8 cellular contexts compared by ENCODE assay signal in genomic region chr16:57167951-57168350, GRCh38.
DNase-seq lines count a peak whose midpoint lies in the region; ATAC-seq, FAIRE-seq and TF ChIP-seq lines count a peak whose summit lies in the region.

No MANE protein-coding gene starts in this region.

- no peak overlapping the region for H3K4me3 Mint-ChIP-seq in stimulated activated naive CD8-positive, alpha-beta T cell treated with anti-CD3 and anti-CD28 coated beads, Interleukin-15, amount 100 ng/mL, for 72 hours

- H3K4me3 ChIP-seq in DOHH2 (ENCODE audit: low read length): no peak overlapping the region
- H3K4me3 ChIP-seq in astrocyte of the cerebellum (ENCODE audit: low read depth, low read length): no peak overlapping the region

- no peaks in the 10 kb centered on the region for H3K9me3 Mint-ChIP-seq in stimulated activated naive CD8-positive, alpha-beta T cell treated with anti-CD3 and anti-CD28 coated beads, Interleukin-15, amount 100 ng/mL, for 72 hours

- no peak overlapping the region for H3K27ac ChIP-seq in DOHH2 (ENCODE audit: low read depth, low read length)

- peak; percentile 67 for TF ChIP-seq CTCF in DOHH2 (IDR thresholded peaks at IDR 0.05; ENCODE audit: low read depth, low read length, poor library complexity, severe bottlenecking)
- TF ChIP-seq CTCF in astrocyte of the cerebellum (IDR thresholded peaks at IDR 0.05; ENCODE audit: low read depth, low read length, missing control alignments): peak; percentile 70

- no peaks in the 10 kb centered on the region for H3K27me3 ChIP-seq in DOHH2 (ENCODE audit: control insufficient read depth, low read length)

- no peaks in the 10 kb centered on the region for H3K9me3 ChIP-seq in DOHH2 (ENCODE audit: control insufficient read depth, insufficient read depth, low read length)

- DNase-seq in NCI-H1694 (lab: John Stamatoyannopoulos, UW): peak; percentile 1
- DNase-seq in astrocyte of the cerebellum (ENCODE audit: low read depth): peak; percentile 70
- DNase-seq in hippocampal formation (lab: John Stamatoyannopoulos, UW): peak; percentile 20 to 81
- DNase-seq in stimulated activated naive CD8-positive, alpha-beta T cell treated with anti-CD3 and anti-CD28 coated beads, Interleukin-15, amount 100 ng/mL, for 72 hours: peak in 1 of 2 donors; percentile 25
- DNase-seq in GOT3 (lab: John Stamatoyannopoulos, UW): no peak
- no peak for DNase-seq in GM19238 (ENCODE audit: insufficient read length, low spot score)

- H3K4me1 Mint-ChIP-seq in stimulated activated naive CD8-positive, alpha-beta T cell treated with anti-CD3 and anti-CD28 coated beads, Interleukin-15, amount 100 ng/mL, for 72 hours: peaks cover 5% of the 10 kb centered on the region

- no peaks in the 10 kb centered on the region for H3K79me2 ChIP-seq in DOHH2 (ENCODE audit: control insufficient read depth, low read length)

- peak; percentile 52 for FAIRE-seq in A204.1 (lab: Jason Lieb, UNC)

- H3K27me3 Mint-ChIP-seq in stimulated activated naive CD8-positive, alpha-beta T cell treated with anti-CD3 and anti-CD28 coated beads, Interleukin-15, amount 100 ng/mL, for 72 hours: no peaks in the 10 kb centered on the region

- in situ Hi-C loops in astrocyte of the cerebellum (cut with HindIII; ENCODE audit: low sequenced_read_pairs): loop anchor here (10.0 kb wide), 1 partner anchor 93 kb away; no protein-coding TSS in a partner anchor

- no peak overlapping the region for H3K27ac Mint-ChIP-seq in stimulated activated naive CD8-positive, alpha-beta T cell treated with anti-CD3 and anti-CD28 coated beads, Interleukin-15, amount 100 ng/mL, for 72 hours

- H3K4me2 ChIP-seq in DOHH2 (ENCODE audit: low read length): no peak overlapping the region

- H3F3A ChIP-seq in DOHH2 (ENCODE audit: control insufficient read depth, insufficient read depth): no peaks in the 10 kb centered on the region; the same call in 1 of the 2 replicates

- peaks cover 83% of the 10 kb centered on the region for H3K36me3 ChIP-seq in DOHH2 (ENCODE audit: control insufficient read depth, low read length)

- H3K9me2 ChIP-seq in DOHH2 (replicated peaks; ENCODE audit: control insufficient read depth, low read length): no peaks in the 10 kb centered on the region

- ATAC-seq in stimulated activated naive CD8-positive, alpha-beta T cell treated with anti-CD3 and anti-CD28 coated beads, Interleukin-15, amount 100 ng/mL, for 72 hours: peak; percentile 87

- H4K20me1 ChIP-seq in DOHH2 (ENCODE audit: control insufficient read depth, insufficient read depth, low read depth, low read length): no peaks in the 10 kb centered on the region

- H3K4me1 ChIP-seq in DOHH2 (ENCODE audit: control insufficient read depth, low read length): no peaks in the 10 kb centered on the region

Comparison
In these comparisons a context has a peak if more than half of its experiments do, and no peak if none do; other contexts are left out.
1. DNase-seq: peak in NCI-H1694 (single experiment), astrocyte of the cerebellum (single experiment) and hippocampal formation (2 of 2); none in GOT3 (single experiment) and GM19238 (single experiment).